In genomic region chr13:36131931-36132297, GRCh38 we compare ENCODE assay signal across 11 cellular contexts. TPM values are rescaled to one million over a fixed set of nuclear protein-coding genes. Genes with fewer than 3 reads are reported as not detected.
DNase-seq lines count a peak whose midpoint lies in the region; ATAC-seq and TF ChIP-seq lines count a peak whose summit lies in the region.
"Had no signal": no experiment of that assay in that cellular context is flagged by ENCODE, and none has a peak within 500 bp of the region (broad histone marks: within the 10 kb centered on the region; RNA-seq: fewer than 3 reads in every experiment).

No MANE protein-coding gene starts in this region.

- CTCF ChIA-PET in SK-N-SH (lab: Yijun Ruan, JAX) = interaction anchor here (1.0 to 2.2 kb wide), 4 partner anchors 15 to 153 kb away, joined by 3 to 7 read pairs (median 4); no protein-coding TSS in a partner anchor
- CTCF ChIA-PET in CD4-positive, alpha-beta memory T cell (lab: Charles Lee; ENCODE audit: partially characterized antibody) = interaction anchor here (0.6 kb wide), 1 partner anchor 34 kb away, joined by 3 read pairs; no protein-coding TSS in a partner anchor

- H3K4me3 ChIP-seq in SK-N-SH (ENCODE audit: low read depth in 2 of 2, low read length in 1 of 2) = 0 out of 4 replicates have a peak overlapping the region, but pooled peaks of 1 of the 2 experiments have one; percentile 75
- H3K4me3 ChIP-seq in osteoblast (ENCODE audit: insufficient read depth, low read length) = peak overlapping the region; percentile 70
- H3K4me3 ChIP-seq in CD4-positive, alpha-beta memory T cell (ENCODE audit: low read length in 2 of 2) = no peak overlapping the region
- no peak overlapping the region for H3K4me3 ChIP-seq in smooth muscle cell

- no peaks in the 10 kb centered on the region for H3K9me2 ChIP-seq in SK-N-SH

- peaks cover 12 to 27% of the 10 kb centered on the region in 2 donors for H3K27me3 Mint-ChIP-seq in CD4-positive, alpha-beta memory T cell

- ATAC-seq in SK-N-SH treated with all-trans-retinoic acid at 6 μM for 48 hours = no peak

- H3K9me3 Mint-ChIP-seq in CD4-positive, alpha-beta memory T cell = peaks cover 0 to 3% (median 0%) of the 10 kb centered on the region in 8 donors
- H3K9me3 Mint-ChIP-seq: activated CD4-positive, alpha-beta T cell treated with anti-CD3 and anti-CD28 coated beads, Interleukin-2, amount 10 ng/mL, durations not matched to agents 7 days and 5 days had no signal

- TF ChIP-seq EP300 in SK-N-SH (IDR thresholded peaks at IDR 0.05; ENCODE audit: borderline replicate concordance in 1 of 2, low read depth in 1 of 2, low read length in 1 of 2) = no peak

- no peak for TF ChIP-seq CTCF in SK-N-SH (IDR thresholded peaks at IDR 0.05)
- TF ChIP-seq CTCF in osteoblast (IDR thresholded peaks at IDR 0.05; ENCODE audit: extremely low read depth, low read depth, low read length) = no peak
- no peak for TF ChIP-seq CTCF in smooth muscle cell (IDR thresholded peaks at IDR 0.05; ENCODE audit: borderline replicate concordance, insufficient read depth, poor library complexity, severe bottlenecking)

- no peak overlapping the region for H3K27ac ChIP-seq in SK-N-SH (ENCODE audit: low read depth in 2 of 2, low read length in 1 of 2)
- H3K27ac ChIP-seq in osteoblast (ENCODE audit: low read depth, low read length) = peak overlapping the region; percentile 32
- H3K27ac ChIP-seq in CD4-positive, alpha-beta memory T cell (ENCODE audit: low read depth, low read length) = no peak overlapping the region
- no peak overlapping the region for H3K27ac ChIP-seq in smooth muscle cell (ENCODE audit: low read depth)
- H3K27ac ChIP-seq: adrenal gland had no signal

- H3K4me1 ChIP-seq in SK-N-SH (ENCODE audit: control insufficient read depth in 1 of 2, insufficient read depth in 2 of 2, low read depth in 1 of 2, low read length in 1 of 2) (peaks cover 11% of the 10 kb centered on the region in 2 experiments; a peak in 3 of 4 replicates), osteoblast (ENCODE audit: insufficient read depth, low read length) (peaks cover 10% of the 10 kb centered on the region), smooth muscle cell (ENCODE audit: low read depth) (no peaks in the 10 kb centered on the region)
- H3K4me1 ChIP-seq in CD4-positive, alpha-beta memory T cell (ENCODE audit: insufficient read depth, low read length) = no peaks in the 10 kb centered on the region
- H3K4me1 ChIP-seq: adrenal gland had no signal

- TF ChIP-seq RAD21 in SK-N-SH (IDR thresholded peaks at IDR 0.05; ENCODE audit: low read length) = no peak

- intact Hi-C loops in cardiac septum (cut with DNase I) = loop anchor here (5.0 to 10.0 kb wide), 2 partner anchors 143 to 155 kb away; no protein-coding TSS in a partner anchor
- intact Hi-C loops in CD4-positive, alpha-beta memory T cell (cut with micrococcal nuclease) = no loop called here

- H4K20me1 ChIP-seq in SK-N-SH (ENCODE audit: insufficient read depth) (no peaks in the 10 kb centered on the region), osteoblast (ENCODE audit: insufficient read depth, low read length) (no peaks in the 10 kb centered on the region), smooth muscle cell (ENCODE audit: low read depth) (no peaks in the 10 kb centered on the region)

- H3K36me3 Mint-ChIP-seq in CD4-positive, alpha-beta memory T cell = no peaks in the 10 kb centered on the region

- no peaks in the 10 kb centered on the region for H3K4me1 Mint-ChIP-seq in CD4-positive, alpha-beta memory T cell
- H3K4me1 Mint-ChIP-seq: activated CD4-positive, alpha-beta T cell treated with anti-CD3 and anti-CD28 coated beads, Interleukin-2, amount 10 ng/mL, durations not matched to agents 7 days and 5 days had no signal

- H3K36me3 ChIP-seq in SK-N-SH (replicated peaks in 1 of 2; ENCODE audit: control insufficient read depth in 1 of 2, insufficient read depth in 2 of 2, low read length in 1 of 2) (no peaks in the 10 kb centered on the region), osteoblast (ENCODE audit: insufficient read depth, low read length) (no peaks in the 10 kb centered on the region), smooth muscle cell (ENCODE audit: low read depth) (no peaks in the 10 kb centered on the region)
- H3K36me3 ChIP-seq in CD4-positive, alpha-beta memory T cell (ENCODE audit: insufficient read depth, low read length) = no peaks in the 10 kb centered on the region
- H3K36me3 ChIP-seq: adrenal gland had no signal

- H3K9ac ChIP-seq in SK-N-SH = no peak overlapping the region
- no peak overlapping the region for H3K9ac ChIP-seq in smooth muscle cell (ENCODE audit: low read depth)

- H2AFZ ChIP-seq in SK-N-SH (ENCODE audit: low read depth) (no peak overlapping the region), osteoblast (ENCODE audit: low read length) (peak overlapping the region; percentile 80), smooth muscle cell (ENCODE audit: low read depth) (no peak overlapping the region)

- H3F3A ChIP-seq in SK-N-SH (replicated peaks; ENCODE audit: insufficient read depth) (no peaks in the 10 kb centered on the region), smooth muscle cell (ENCODE audit: low read depth) (no peaks in the 10 kb centered on the region)

- H3K79me2 ChIP-seq in SK-N-SH (ENCODE audit: insufficient read depth) (peaks cover 3% of the 10 kb centered on the region; the same call in 1 of the 2 replicates), osteoblast (ENCODE audit: insufficient read depth, low read length) (peaks cover 4% of the 10 kb centered on the region), smooth muscle cell (ENCODE audit: low read depth) (no peaks in the 10 kb centered on the region)

- WGBS in SK-N-SH (ENCODE audit: low lambda C conversion rate) = 87% methylated on average over 5 of the region's 5 CpGs
- 82% methylated on average over 5 of the region's 5 CpGs for WGBS in smooth muscle cell (ENCODE audit: low lambda C conversion rate)

- no peak overlapping the region for H3K27ac Mint-ChIP-seq in CD4-positive, alpha-beta memory T cell
- H3K27ac Mint-ChIP-seq: activated CD4-positive, alpha-beta T cell treated with anti-CD3 and anti-CD28 coated beads, Interleukin-2, amount 10 ng/mL, durations not matched to agents 7 days and 5 days had no signal

- POLR2A ChIA-PET in SK-N-SH (lab: Yijun Ruan, JAX) = no interaction called here
- POLR2A ChIA-PET in CD4-positive, alpha-beta memory T cell (lab: Charles Lee; ENCODE audit: partially characterized antibody) = no interaction called here

- H3K27me3 ChIP-seq in SK-N-SH (ENCODE audit: insufficient read depth) (no peaks in the 10 kb centered on the region), osteoblast (ENCODE audit: insufficient read depth, low read length) (peaks cover 37% of the 10 kb centered on the region), smooth muscle cell (ENCODE audit: low read depth) (peaks cover 74% of the 10 kb centered on the region)
- H3K27me3 ChIP-seq in CD4-positive, alpha-beta memory T cell (ENCODE audit: insufficient read depth, low read length) = no peaks in the 10 kb centered on the region

- DNase-seq in SK-N-SH = no peak
- DNase-seq in cardiac septum (ENCODE audit: low spot score) = peak; percentile 77
- DNase-seq in osteoblast (ENCODE audit: insufficient read length, low spot score, missing footprints) = peak; percentile 90
- no peak for DNase-seq in stimulated activated CD4-positive, alpha-beta T cell treated with anti-CD3 and anti-CD28 coated beads, Interleukin-1b, Interleukin-23, amount 100 ng/mL, for 48 hours
- DNase-seq in CD4-positive, alpha-beta memory T cell = no peak
- DNase-seq in NCI-H1694 (lab: John Stamatoyannopoulos, UW) = no peak
- DNase-seq in smooth muscle cell (lab: John Stamatoyannopoulos, UW; ENCODE audit: unreplicated experiment) = no peak
- DNase-seq: activated CD4-positive, alpha-beta T cell treated with anti-CD3 and anti-CD28 coated beads, Interleukin-2, amount 10 ng/mL, durations not matched to agents 7 days and 5 days had no signal

- H3K4me2 ChIP-seq in SK-N-SH (peak overlapping the region; percentile 80), osteoblast (ENCODE audit: insufficient read depth, low read length) (peak overlapping the region; percentile 85), smooth muscle cell (no peak overlapping the region)

- H3K9me3 ChIP-seq in SK-N-SH (no peaks in the 10 kb centered on the region), osteoblast (ENCODE audit: low read depth, low read length) (no peaks in the 10 kb centered on the region), smooth muscle cell (replicated peaks; ENCODE audit: low read depth) (no peaks in the 10 kb centered on the region)
- H3K9me3 ChIP-seq in CD4-positive, alpha-beta memory T cell (ENCODE audit: control insufficient read depth in 1 of 2, low read length in 2 of 2) = no peaks in the 10 kb centered on the region
- H3K9me3 ChIP-seq: adrenal gland had no signal

- no peak overlapping the region for H3K4me3 Mint-ChIP-seq in CD4-positive, alpha-beta memory T cell
- H3K4me3 Mint-ChIP-seq: activated CD4-positive, alpha-beta T cell treated with anti-CD3 and anti-CD28 coated beads, Interleukin-2, amount 10 ng/mL, durations not matched to agents 7 days and 5 days had no signal

TF ChIP-seq in SK-N-SH, 30 proteins besides CTCF, POLR2A, EP300 and RAD21 (continues in another document):
- no peak for TF ChIP-seq ELF1 (IDR thresholded peaks at IDR 0.05)
- no peak for TF ChIP-seq MXI1 (IDR thresholded peaks at IDR 0.05; ENCODE audit: low read depth, low read length)
- no peak for TF ChIP-seq NFIC (IDR thresholded peaks at IDR 0.05; ENCODE audit: borderline replicate concordance)
- TF ChIP-seq FOXM1 (IDR thresholded peaks at IDR 0.05; ENCODE audit: low read depth) = no peak
- no peak for TF ChIP-seq TEAD4 (IDR thresholded peaks at IDR 0.05; ENCODE audit: borderline replicate concordance, insufficient read depth)
- TF ChIP-seq RXRA (IDR thresholded peaks at IDR 0.05; ENCODE audit: borderline replicate concordance, low read depth) = no peak
- no peak for TF ChIP-seq GATA2 (CRISPR knock-in tag; IDR thresholded peaks at IDR 0.05)

TF ChIP-seq in SK-N-SH treated with all-trans-retinoic acid at 6 μM for 48 hours, 23 proteins besides CTCF, POLR2A, EP300 and RAD21 (continues in another document):
- TF ChIP-seq ISL1 (CRISPR knock-in tag; IDR thresholded peaks at IDR 0.05) = no peak
- no peak for TF ChIP-seq ARNTL (CRISPR knock-in tag; IDR thresholded peaks at IDR 0.05; ENCODE audit: borderline replicate concordance, low read depth)
- TF ChIP-seq CSDC2 (CRISPR knock-in tag; IDR thresholded peaks at IDR 0.05) = no peak
- no peak for TF ChIP-seq ZFP3 (CRISPR knock-in tag; IDR thresholded peaks at IDR 0.05)
- no peak for TF ChIP-seq ZC3H10 (CRISPR knock-in tag; IDR thresholded peaks at IDR 0.05)
- TF ChIP-seq ZNF565 (CRISPR knock-in tag; conservative IDR thresholded peaks at IDR 0.05; ENCODE audit: low read depth) = no peak
- no peak for TF ChIP-seq TCF4 (CRISPR knock-in tag; IDR thresholded peaks at IDR 0.05; ENCODE audit: borderline replicate concordance)

RNA-seq across cellular contexts. Expression of gene DCLK1, which starts 0.7 kb away (rescaled TPM):
- polyA plus RNA-seq in SK-N-SH (2012; rRNA removed) = 0.94 and 1.1 TPM in 2 replicates
- 1.3 and 1.6 TPM in 2 replicates for polyA plus RNA-seq in SK-N-SH (2012; cell fraction: cytosol; rRNA removed)
- 1.7 and 2.3 TPM in 2 replicates for polyA plus RNA-seq in SK-N-SH (2012; cell fraction: nucleus; rRNA removed)
- 13.8 TPM for total RNA-seq in cardiac septum
- 132 TPM in 2 replicates for total RNA-seq in osteoblast
- not detected for total RNA-seq in CD4-positive, alpha-beta memory T cell
- polyA plus RNA-seq in CD4-positive, alpha-beta memory T cell = not detected
- 0.31 and 0.72 TPM in 2 replicates for total RNA-seq in smooth muscle cell
- not detected in 2 replicates for polyA plus RNA-seq in smooth muscle cell
- total RNA-seq: activated CD4-positive, alpha-beta T cell treated with anti-CD3 and anti-CD28 coated beads, Interleukin-2, amount 10 ng/mL, durations not matched to agents 7 days and 5 days had no signal
- polyA plus RNA-seq: AG04450 had no signal

Comparison
In these comparisons a context has a peak if more than half of its experiments do, and no peak if none do; other contexts are left out.
1. DNase-seq: peak in cardiac septum (single experiment) and osteoblast (single experiment); none in SK-N-SH (single experiment), stimulated activated CD4-positive, alpha-beta T cell treated with anti-CD3 and anti-CD28 coated beads, Interleukin-1b, Interleukin-23, amount 100 ng/mL, for 48 hours (single experiment), CD4-positive, alpha-beta memory T cell (0 of 5), NCI-H1694 (single experiment) and smooth muscle cell (single experiment).